20 cellular contexts compared by ENCODE assay signal in the genomic region with DNA sequence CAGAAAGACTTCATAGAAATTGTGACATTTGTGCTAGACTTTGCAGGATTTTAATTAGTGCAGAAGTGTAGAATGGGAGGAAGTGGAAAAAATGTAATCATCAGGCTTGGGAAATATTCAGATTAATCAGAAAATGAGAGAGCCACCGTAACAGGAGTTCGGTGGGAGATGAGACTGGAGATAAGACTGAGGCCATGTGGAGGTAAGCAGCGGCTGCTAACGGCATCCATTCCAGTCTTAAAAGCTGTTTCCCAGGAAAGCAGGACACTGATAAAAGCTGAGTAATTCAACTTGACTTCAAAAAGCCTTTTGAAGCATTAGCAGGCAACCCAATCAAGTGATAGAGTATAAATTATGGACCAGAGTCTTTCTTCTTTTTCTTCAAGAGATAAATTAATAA.
DNase-seq lines count a peak whose midpoint lies in the region; ATAC-seq and TF ChIP-seq lines count a peak whose summit lies in the region.
"Had no signal": no experiment of that assay in that cellular context is flagged by ENCODE, and none has a peak within 500 bp of the region (broad histone marks: within the 10 kb centered on the region; RNA-seq: fewer than 3 reads in every experiment).

No MANE protein-coding gene starts in this region.

- H3K27ac ChIP-seq in aorta (ENCODE audit: low read depth in 1 of 2, low read length in 2 of 2) (no peak overlapping the region), ovary (no peak overlapping the region)
- H3K27ac ChIP-seq: 22Rv1; BLaER1 treated with 17β-estradiol and CSF1 and Interleukin-3, amounts not matched to agents 10 nM and 100 nM; GM23248 had no signal

- peaks cover 12% of the 10 kb centered on the region for H3K4me1 Mint-ChIP-seq in nephron
- H3K4me1 Mint-ChIP-seq: B cell; CD14-positive monocyte; CD8-positive, alpha-beta memory T cell had no signal

- WGBS in aorta, 2 donors, result 62% methylated on average over 4 of the region's 4 CpGs
- 22 to 23% (median 22%) methylated on average over 4 of the region's 4 CpGs for WGBS in ovary, 3 donors

- no peaks in the 10 kb centered on the region for H3K27me3 ChIP-seq in BE2C
- no peaks in the 10 kb centered on the region for H3K27me3 ChIP-seq in aorta (ENCODE audit: control insufficient read depth in 1 of 2, insufficient read depth in 2 of 2, low read length in 1 of 2)
- H3K27me3 ChIP-seq in ovary, result no peaks in the 10 kb centered on the region
- H3K27me3 ChIP-seq: BLaER1 treated with 17β-estradiol and CSF1 and Interleukin-3, amounts not matched to agents 10 nM and 100 nM had no signal

- H3K9me3 Mint-ChIP-seq in nephron, result peaks cover 16% of the 10 kb centered on the region

- no peaks in the 10 kb centered on the region for H3K36me3 Mint-ChIP-seq in nephron (ENCODE audit: low read depth)
- H3K36me3 Mint-ChIP-seq: CD14-positive monocyte; CD8-positive, alpha-beta memory T cell had no signal

- H3K27ac Mint-ChIP-seq in nephron, result peak overlapping the region in 2 of 3 experiments; percentile 21 to 37
- H3K27ac Mint-ChIP-seq: B cell; CD14-positive monocyte; CD4-positive, alpha-beta T cell; CD8-positive, alpha-beta memory T cell had no signal

- no peak overlapping the region for H3K4me3 Mint-ChIP-seq in nephron
- H3K4me3 Mint-ChIP-seq: B cell; CD14-positive monocyte; CD4-positive, alpha-beta T cell; CD8-positive, alpha-beta memory T cell had no signal

- H3K4me1 ChIP-seq in BE2C (no peaks in the 10 kb centered on the region; the same call in 1 of the 2 replicates), aorta (ENCODE audit: control insufficient read depth in 1 of 2, insufficient read depth in 2 of 2, low read length in 2 of 2) (no peaks in the 10 kb centered on the region), ovary (ENCODE audit: insufficient read depth) (no peaks in the 10 kb centered on the region)
- H3K4me1 ChIP-seq: BLaER1 treated with 17β-estradiol and CSF1 and Interleukin-3, amounts not matched to agents 10 nM and 100 nM had no signal

- H3K9me3 ChIP-seq in BE2C (no peaks in the 10 kb centered on the region), aorta (ENCODE audit: control insufficient read depth, low read length) (no peaks in the 10 kb centered on the region), ovary (no peaks in the 10 kb centered on the region)

- H3K27me3 Mint-ChIP-seq in nephron (ENCODE audit: low read depth), result no peaks in the 10 kb centered on the region
- H3K27me3 Mint-ChIP-seq: B cell; CD4-positive, alpha-beta T cell; CD8-positive, alpha-beta memory T cell had no signal

- no peaks in the 10 kb centered on the region for H3K36me3 ChIP-seq in BE2C
- no peaks in the 10 kb centered on the region for H3K36me3 ChIP-seq in aorta (ENCODE audit: control insufficient read depth in 1 of 2, insufficient read depth in 2 of 2, low read length in 1 of 2)
- no peaks in the 10 kb centered on the region for H3K36me3 ChIP-seq in ovary

- peak; percentile 33 for DNase-seq in BE2C
- no peak for DNase-seq in aorta
- DNase-seq in ovary, result no peak
- no peak for DNase-seq in iPS-NIHi7 (ENCODE audit: extremely low spot score)
- DNase-seq: CD4-positive, alpha-beta T cell; CD8-positive, alpha-beta memory T cell; DMS 273 treated with DMSO at 0.1 percent for 48 hours; DMS79; EL; GDM1; GM23248; H7; HCEC 1CT had no signal

- TF ChIP-seq POLR2A in ovary (IDR thresholded peaks at IDR 0.05), result no peak

- ATAC-seq in SK-N-SH treated with all-trans-retinoic acid at 6 μM for 48 hours (no peak), aorta (ENCODE audit: low FRiP score) (no peak)
- ATAC-seq: GM12878 had no signal

- TF ChIP-seq EP300 in ovary (IDR thresholded peaks at IDR 0.05), result no peak

- H3K4me3 ChIP-seq in BE2C (ENCODE audit: low read depth, low read length) (no peak overlapping the region), aorta (ENCODE audit: low read length in 2 of 2) (no peak overlapping the region), ovary (no peak overlapping the region)
- H3K4me3 ChIP-seq: BLaER1 treated with 17β-estradiol and CSF1 and Interleukin-3, amounts not matched to agents 10 nM and 100 nM; GM12878; GM23248 had no signal

- TF ChIP-seq CTCF in BE2C (IDR thresholded peaks at IDR 0.05; ENCODE audit: low read depth, low read length), result no peak
- TF ChIP-seq CTCF in nephron (IDR thresholded peaks at IDR 0.05; ENCODE audit: unreplicated experiment in 3 of 3), result no peak
- no peak for TF ChIP-seq CTCF in ovary (IDR thresholded peaks at IDR 0.05)

- intact Hi-C loops in aorta (cut with DNase I) (no loop called here), ovary (cut with DNase I) (no loop called here)

TF ChIP-seq in SK-N-SH treated with all-trans-retinoic acid at 6 μM for 48 hours, 23 proteins besides CTCF, POLR2A, EP300 and RAD21:
- TF ChIP-seq ARNTL (CRISPR knock-in tag; IDR thresholded peaks at IDR 0.05; ENCODE audit: borderline replicate concordance, low read depth), result no peak
- no peak for TF ChIP-seq BACH2 (CRISPR knock-in tag; IDR thresholded peaks at IDR 0.05; ENCODE audit: borderline replicate concordance)
- TF ChIP-seq ZFP3 (CRISPR knock-in tag; IDR thresholded peaks at IDR 0.05), result 0 out of 2 replicates have a peak, but pooled peaks have one; percentile 31
- TF ChIP-seq, protein P1, sequence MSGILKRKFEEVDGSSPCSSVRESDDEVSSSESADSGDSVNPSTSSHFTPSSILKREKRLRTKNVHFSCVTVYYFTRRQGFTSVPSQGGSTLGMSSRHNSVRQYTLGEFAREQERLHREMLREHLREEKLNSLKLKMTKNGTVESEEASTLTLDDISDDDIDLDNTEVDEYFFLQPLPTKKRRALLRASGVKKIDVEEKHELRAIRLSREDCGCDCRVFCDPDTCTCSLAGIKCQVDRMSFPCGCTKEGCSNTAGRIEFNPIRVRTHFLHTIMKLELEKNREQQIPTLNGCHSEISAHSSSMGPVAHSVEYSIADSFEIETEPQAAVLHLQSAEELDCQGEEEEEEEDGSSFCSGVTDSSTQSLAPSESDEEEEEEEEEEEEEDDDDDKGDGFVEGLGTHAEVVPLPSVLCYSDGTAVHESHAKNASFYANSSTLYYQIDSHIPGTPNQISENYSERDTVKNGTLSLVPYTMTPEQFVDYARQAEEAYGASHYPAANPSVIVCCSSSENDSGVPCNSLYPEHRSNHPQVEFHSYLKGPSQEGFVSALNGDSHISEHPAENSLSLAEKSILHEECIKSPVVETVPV (CRISPR knock-in tag; IDR thresholded peaks at IDR 0.05), result no peak
- peak; percentile 54 for TF ChIP-seq ISL1 (CRISPR knock-in tag; IDR thresholded peaks at IDR 0.05)
- TF ChIP-seq, protein P2, sequence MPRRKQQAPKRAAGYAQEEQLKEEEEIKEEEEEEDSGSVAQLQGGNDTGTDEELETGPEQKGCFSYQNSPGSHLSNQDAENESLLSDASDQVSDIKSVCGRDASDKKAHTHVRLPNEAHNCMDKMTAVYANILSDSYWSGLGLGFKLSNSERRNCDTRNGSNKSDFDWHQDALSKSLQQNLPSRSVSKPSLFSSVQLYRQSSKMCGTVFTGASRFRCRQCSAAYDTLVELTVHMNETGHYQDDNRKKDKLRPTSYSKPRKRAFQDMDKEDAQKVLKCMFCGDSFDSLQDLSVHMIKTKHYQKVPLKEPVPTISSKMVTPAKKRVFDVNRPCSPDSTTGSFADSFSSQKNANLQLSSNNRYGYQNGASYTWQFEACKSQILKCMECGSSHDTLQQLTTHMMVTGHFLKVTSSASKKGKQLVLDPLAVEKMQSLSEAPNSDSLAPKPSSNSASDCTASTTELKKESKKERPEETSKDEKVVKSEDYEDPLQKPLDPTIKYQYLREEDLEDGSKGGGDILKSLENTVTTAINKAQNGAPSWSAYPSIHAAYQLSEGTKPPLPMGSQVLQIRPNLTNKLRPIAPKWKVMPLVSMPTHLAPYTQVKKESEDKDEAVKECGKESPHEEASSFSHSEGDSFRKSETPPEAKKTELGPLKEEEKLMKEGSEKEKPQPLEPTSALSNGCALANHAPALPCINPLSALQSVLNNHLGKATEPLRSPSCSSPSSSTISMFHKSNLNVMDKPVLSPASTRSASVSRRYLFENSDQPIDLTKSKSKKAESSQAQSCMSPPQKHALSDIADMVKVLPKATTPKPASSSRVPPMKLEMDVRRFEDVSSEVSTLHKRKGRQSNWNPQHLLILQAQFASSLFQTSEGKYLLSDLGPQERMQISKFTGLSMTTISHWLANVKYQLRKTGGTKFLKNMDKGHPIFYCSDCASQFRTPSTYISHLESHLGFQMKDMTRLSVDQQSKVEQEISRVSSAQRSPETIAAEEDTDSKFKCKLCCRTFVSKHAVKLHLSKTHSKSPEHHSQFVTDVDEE (CRISPR knock-in tag; IDR thresholded peaks at IDR 0.05), result peak; percentile 25; the same call in 1 of the 2 replicates
- TF ChIP-seq TCF4 (CRISPR knock-in tag; IDR thresholded peaks at IDR 0.05; ENCODE audit: borderline replicate concordance), result peak; percentile 20; the same call in 1 of the 2 replicates
